Comparison of ENCODE assay signal across 20 cellular contexts in the genomic region with DNA sequence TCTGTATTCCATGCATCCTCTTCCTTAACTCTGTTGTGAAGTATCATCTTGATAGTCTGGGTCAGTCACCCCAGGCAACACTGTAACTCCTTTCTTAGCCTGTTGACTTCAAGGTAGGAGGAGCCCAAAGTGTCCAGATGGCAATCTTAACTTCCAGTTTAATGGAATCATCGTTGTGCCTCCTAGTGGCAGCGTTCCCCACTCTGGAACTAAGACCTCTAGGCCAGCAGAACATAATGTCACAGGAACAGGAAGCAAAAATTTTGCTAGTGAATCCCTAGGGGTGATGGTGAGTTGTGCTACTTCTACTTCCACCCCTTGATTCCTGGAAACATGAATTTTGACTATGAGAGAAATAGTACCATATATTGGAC. TPM values are rescaled to one million over a fixed set of nuclear protein-coding genes. Genes with fewer than 3 reads are reported as not detected.
"Had no signal": no experiment of that assay in that cellular context is flagged by ENCODE, and none has a peak within 500 bp of the region (broad histone marks: within the 10 kb centered on the region; RNA-seq: fewer than 3 reads in every experiment).

No MANE protein-coding gene starts in this region.

- H3K36me3 Mint-ChIP-seq: activated naive CD4-positive, alpha-beta T cell treated with anti-CD3 and anti-CD28 coated beads, Interleukin-2, amount 50 U/mL, for 72 hours had no signal

- H3K9me3 ChIP-seq: lower lobe of right lung, ovary, sigmoid colon, thoracic aorta had no signal

- H3K4me1 ChIP-seq: lower lobe of right lung, sigmoid colon had no signal

- H3K4me3 ChIP-seq: lower lobe of right lung, ovary, sigmoid colon, thoracic aorta had no signal

- H3K27ac ChIP-seq: lower lobe of right lung, ovary, sigmoid colon, thoracic aorta had no signal

- H3K27me3 Mint-ChIP-seq: activated B cell treated with CpG ODN at 0.5 μM for 24 hours, T-helper 17 cell had no signal

- H3K36me3 ChIP-seq: lower lobe of right lung, ovary, sigmoid colon, thoracic aorta had no signal

- H3K9me3 Mint-ChIP-seq: activated B cell treated with CpG ODN at 0.5 μM for 24 hours had no signal

- ATAC-seq: activated CD8-positive, alpha-beta T cell treated with anti-CD3 and anti-CD28 coated beads, Interleukin-2, amount 10 ng/mL, durations not matched to agents 7 days and 5 days; activated naive CD4-positive, alpha-beta T cell treated with anti-CD3 and anti-CD28 coated beads, Interleukin-2, amount 50 U/mL, for 72 hours; lower lobe of right lung; T-helper 17 cell had no signal

- DNase-seq: activated B cell treated with CpG ODN at 0.5 μM for 24 hours; activated CD4-positive, alpha-beta T cell treated with anti-CD3 and anti-CD28 coated beads for 48 hours; activated CD8-positive, alpha-beta memory T cell treated with anti-CD3 and anti-CD28 coated beads, Interleukin-2, amount 50 U/mL, for 4 hours; activated CD8-positive, alpha-beta T cell treated with anti-CD3 and anti-CD28 coated beads, Interleukin-2, amount 10 ng/mL, durations not matched to agents 7 days and 5 days; activated effector memory CD4-positive, alpha-beta T cell treated with anti-CD3 and anti-CD28 coated beads, Interleukin-2, amount 50 U/mL, for 16 hours; activated T-cell treated with anti-CD3 and anti-CD28 coated beads, Interleukin-2, amount 50 U/mL, for 48 hours; caudate nucleus; effector CD4-positive, alpha-beta T cell; foreskin melanocyte; head of caudate nucleus; lower lobe of right lung; midbrain; ovary; sigmoid colon; stimulated activated CD4-positive, alpha-beta T cell treated with anti-CD3 and anti-CD28 coated beads, Interleukin-1b, Interleukin-23, amount 100 ng/mL, for 48 hours; T-helper 17 cell had no signal

- H3K27me3 ChIP-seq: ovary, sigmoid colon had no signal

- H3K4me3 Mint-ChIP-seq: activated B cell treated with CpG ODN at 0.5 μM for 24 hours; activated CD8-positive, alpha-beta T cell treated with anti-CD3 and anti-CD28 coated beads, Interleukin-2, amount 10 ng/mL, durations not matched to agents 7 days and 5 days; neural crest cell; T-helper 17 cell had no signal

- H3K27ac Mint-ChIP-seq: activated B cell treated with CpG ODN at 0.5 μM for 24 hours; activated CD8-positive, alpha-beta T cell treated with anti-CD3 and anti-CD28 coated beads, Interleukin-2, amount 10 ng/mL, durations not matched to agents 7 days and 5 days; activated naive CD4-positive, alpha-beta T cell treated with anti-CD3 and anti-CD28 coated beads, Interleukin-2, amount 50 U/mL, for 72 hours; T-helper 17 cell had no signal

RNA-seq across cellular contexts. Expression of gene SGPP2, which starts 11.7 kb away (rescaled TPM):
- total RNA-seq: endothelial cell of umbilical vein, neural crest cell had no signal
- polyA plus RNA-seq: endothelial cell of umbilical vein had no signal
